Comparison of ENCODE assay signal across 20 cellular contexts in the genomic region with DNA sequence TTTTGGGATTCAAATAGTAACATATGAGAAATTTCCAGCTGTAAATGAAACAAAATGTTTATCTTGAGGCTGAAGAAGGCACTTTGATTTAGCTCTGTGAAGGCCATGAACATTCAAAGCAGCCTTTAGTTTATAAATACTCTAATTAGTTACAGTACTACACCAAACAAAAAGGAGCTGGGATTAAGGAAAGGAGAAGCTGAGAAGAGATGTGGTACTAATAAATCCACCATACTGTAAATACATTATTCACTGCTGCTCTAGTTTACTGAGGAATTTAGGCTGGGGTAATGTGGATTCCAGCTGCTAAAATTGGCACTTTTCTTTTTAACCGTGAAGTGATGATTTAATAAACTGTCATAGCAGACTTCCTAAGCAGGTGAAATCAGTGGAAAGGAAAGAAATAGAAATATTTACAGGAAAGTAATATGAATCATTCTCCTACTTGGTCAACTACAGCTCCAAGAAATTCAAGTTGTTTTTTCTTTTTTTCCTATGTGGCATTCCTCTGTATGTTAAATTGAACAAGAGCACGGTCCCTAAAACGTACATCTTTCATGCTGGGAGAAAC.
"Had no signal": no experiment of that assay in that cellular context is flagged by ENCODE, and none has a peak within 500 bp of the region (broad histone marks: within the 10 kb centered on the region; RNA-seq: fewer than 3 reads in every experiment).

No MANE protein-coding gene starts in this region.

- H3K9me3 ChIP-seq: esophagus muscularis mucosa, heart left ventricle, left ventricle myocardium inferior, ovary, stomach, thoracic aorta had no signal

- H3K27ac ChIP-seq: esophagus muscularis mucosa, heart left ventricle, left ventricle myocardium inferior, ovary, stomach, thoracic aorta had no signal

- H3K4me3 ChIP-seq: esophagus muscularis mucosa, heart left ventricle, left ventricle myocardium inferior, ovary, stomach, thoracic aorta had no signal

- ATAC-seq: activated naive CD4-positive, alpha-beta T cell treated with anti-CD3 and anti-CD28 coated beads, Interleukin-2, amount 50 U/mL, for 72 hours; heart left ventricle; natural killer cell treated with Interleukin-12 subunit alpha and Interleukin-12 subunit beta and Interleukin-15 and Interleukin-18, amount 100 ng/mL, for 72 hours had no signal

- H3K36me3 Mint-ChIP-seq: activated naive CD4-positive, alpha-beta T cell treated with anti-CD3 and anti-CD28 coated beads, Interleukin-2, amount 50 U/mL, for 72 hours; brain; memory B cell; natural killer cell treated with Interleukin-12 subunit alpha and Interleukin-12 subunit beta and Interleukin-15 and Interleukin-18, amount 100 ng/mL, for 72 hours had no signal

- H3K9me3 Mint-ChIP-seq: activated B cell treated with CpG ODN at 0.5 μM for 24 hours; activated CD4-positive, alpha-beta T cell treated with anti-CD3 and anti-CD28 coated beads, Interleukin-2, amount 10 ng/mL, durations not matched to agents 24 days and 14 days; activated naive CD4-positive, alpha-beta T cell treated with anti-CD3 and anti-CD28 coated beads, Interleukin-2, amount 50 U/mL, for 72 hours; activated T-helper 2 cell treated with anti-CD3 and anti-CD28 coated beads, Interferon-gamma antibody, Interleukin-2, Interleukin-4, amounts not matched to agents 10 μg/mL and 5 μg/mL and 100 μg/mL, durations not matched to agents 14 hours and 24 hours and 36 hours; brain; memory B cell; natural killer cell treated with Interleukin-12 subunit alpha and Interleukin-12 subunit beta and Interleukin-15 and Interleukin-18, amount 100 ng/mL, for 72 hours had no signal

- DNase-seq: activated B cell treated with CpG ODN at 0.5 μM for 24 hours; activated CD4-positive, alpha-beta T cell treated with anti-CD3 and anti-CD28 coated beads, Interleukin-2, amount 10 ng/mL, durations not matched to agents 24 days and 14 days; activated CD8-positive, alpha-beta memory T cell treated with anti-CD3 and anti-CD28 coated beads for 24 hours; activated T-cell treated with anti-CD3 and anti-CD28 coated beads for 4 hours; amniotic stem cell; heart left ventricle; islet precursor cell; left ventricle myocardium inferior; ovary; stimulated activated CD4-positive, alpha-beta T cell treated with anti-CD3 and anti-CD28 coated beads, Interleukin-15, amount 100 ng/mL, for 24 hours; stimulated activated CD4-positive, alpha-beta T cell treated with anti-CD3 and anti-CD28 coated beads, Interleukin-4, amount 100 ng/mL, for 24 hours; stomach; T-helper 2 cell had no signal

- H3K27me3 ChIP-seq: esophagus muscularis mucosa, heart left ventricle, ovary, stomach had no signal

- H3K4me3 Mint-ChIP-seq: activated B cell treated with CpG ODN at 0.5 μM for 24 hours; activated CD4-positive, alpha-beta T cell treated with anti-CD3 and anti-CD28 coated beads, Interleukin-2, amount 10 ng/mL, durations not matched to agents 24 days and 14 days; brain; memory B cell; natural killer cell treated with Interleukin-12 subunit alpha and Interleukin-12 subunit beta and Interleukin-15 and Interleukin-18, amount 100 ng/mL, for 72 hours had no signal

- H3K4me1 Mint-ChIP-seq: activated B cell treated with CpG ODN at 0.5 μM for 24 hours had no signal

- H3K27ac Mint-ChIP-seq: activated B cell treated with CpG ODN at 0.5 μM for 24 hours; activated CD4-positive, alpha-beta T cell treated with anti-CD3 and anti-CD28 coated beads, Interleukin-2, amount 10 ng/mL, durations not matched to agents 24 days and 14 days; activated naive CD4-positive, alpha-beta T cell treated with anti-CD3 and anti-CD28 coated beads, Interleukin-2, amount 50 U/mL, for 72 hours; activated T-helper 2 cell treated with anti-CD3 and anti-CD28 coated beads, Interferon-gamma antibody, Interleukin-2, Interleukin-4, amounts not matched to agents 10 μg/mL and 5 μg/mL and 100 μg/mL, durations not matched to agents 14 hours and 24 hours and 36 hours; memory B cell; natural killer cell treated with Interleukin-12 subunit alpha and Interleukin-12 subunit beta and Interleukin-15 and Interleukin-18, amount 100 ng/mL, for 72 hours had no signal

- H3K36me3 ChIP-seq: left ventricle myocardium inferior, ovary, stomach, thoracic aorta had no signal
